Comparison of ENCODE assay signal across 19 cellular contexts in genomic region chr17:17480593-17481148, GRCh38. TPM values are rescaled to one million over a fixed set of nuclear protein-coding genes. Genes with fewer than 3 reads are reported as not detected.
DNase-seq lines count a peak whose midpoint lies in the region; ATAC-seq and TF ChIP-seq lines count a peak whose summit lies in the region.
"Had no signal": no experiment of that assay in that cellular context is flagged by ENCODE, and none has a peak within 500 bp of the region (broad histone marks: within the 10 kb centered on the region; RNA-seq: fewer than 3 reads in every experiment).

No MANE protein-coding gene starts in this region.

- intact Hi-C loops in left cardiac atrium (cut with DNase I), result loop anchor here in 1 of 2 donors (5.0 kb wide), 1 partner anchor 87 kb away; no protein-coding TSS in a partner anchor

- H3K4me1 ChIP-seq in right atrium auricular region, result peaks cover 0 to 65% of the 10 kb centered on the region in 2 donors

- H3K27ac Mint-ChIP-seq in T-helper 17 cell, result peak overlapping the region; percentile 93
- H3K27ac Mint-ChIP-seq in effector memory CD8-positive, alpha-beta T cell, result peak overlapping the region; percentile 14 to 21

- H3K4me3 ChIP-seq in right atrium auricular region, result no peak overlapping the region
- H3K4me3 ChIP-seq: ascending aorta, GM23248, ovary had no signal

- no peak for TF ChIP-seq CTCF in right atrium auricular region (IDR thresholded peaks at IDR 0.05)

- no peaks in the 10 kb centered on the region for H3K36me3 ChIP-seq in right atrium auricular region
- H3K36me3 ChIP-seq: ovary had no signal

- no peaks in the 10 kb centered on the region for H3K27me3 ChIP-seq in right atrium auricular region
- H3K27me3 ChIP-seq: ascending aorta, ovary had no signal

- peak overlapping the region; percentile 84 to 94 for H3K27ac ChIP-seq in right atrium auricular region
- H3K27ac ChIP-seq in temporal lobe (ENCODE audit: low read depth, low read length), result peak overlapping the region; percentile 50
- H3K27ac ChIP-seq: ascending aorta, GM23248, ovary had no signal

- H3K9me3 ChIP-seq in right atrium auricular region (no peaks in the 10 kb centered on the region), T-helper 17 cell (ENCODE audit: control insufficient read depth, low read length, poor library complexity, severe bottlenecking) (no peaks in the 10 kb centered on the region)
- H3K9me3 ChIP-seq: ascending aorta, ovary had no signal

- H3K27me3 Mint-ChIP-seq in T-helper 17 cell, result peaks cover under 1% of the 10 kb centered on the region
- no peaks in the 10 kb centered on the region for H3K27me3 Mint-ChIP-seq in effector memory CD8-positive, alpha-beta T cell

- H3K36me3 Mint-ChIP-seq in T-helper 17 cell (ENCODE audit: low read depth), result no peaks in the 10 kb centered on the region
- H3K36me3 Mint-ChIP-seq in effector memory CD8-positive, alpha-beta T cell (ENCODE audit: insufficient read depth), result peaks cover 41% of the 10 kb centered on the region

- no peak overlapping the region for H3K4me3 Mint-ChIP-seq in T-helper 17 cell
- no peak overlapping the region for H3K4me3 Mint-ChIP-seq in effector memory CD8-positive, alpha-beta T cell

- H3K4me1 Mint-ChIP-seq in T-helper 17 cell, result peaks cover 35% of the 10 kb centered on the region
- peaks cover 35 to 46% of the 10 kb centered on the region in 2 donors for H3K4me1 Mint-ChIP-seq in effector memory CD8-positive, alpha-beta T cell (ENCODE audit: low read depth in 2 of 2)

- no peak for DNase-seq in right atrium auricular region (ENCODE audit: low spot score)
- no peak for DNase-seq in left cardiac atrium
- DNase-seq in T-helper 17 cell, result no peak
- no peak for DNase-seq in effector memory CD8-positive, alpha-beta T cell
- DNase-seq: activated T-cell treated with anti-CD3 and anti-CD28 coated beads for 4 hours; DMS 273 treated with DMSO at 0.1 percent for 48 hours; GM23248; hippocampal formation; NCI-H146; NCI-H2227 treated with DMSO at 0.1 percent for 48 hours; NK-92 treated with Interleukin-12 subunit alpha and Interleukin-12 subunit beta, amount 100 ng/mL, for 24 hours; ovary; T-helper 1 cell had no signal

- no peak for ATAC-seq in left cardiac atrium
- no peak for ATAC-seq in T-helper 17 cell
- ATAC-seq in effector memory CD8-positive, alpha-beta T cell (replicated peaks), result no peak
- no peak for ATAC-seq in GM19397 (IDR thresholded peaks at IDR 0.05; ENCODE audit: unreplicated experiment)
- ATAC-seq in HG02884 (IDR thresholded peaks at IDR 0.05; ENCODE audit: unreplicated experiment), result no peak
- no peak for ATAC-seq in GM21526 (IDR thresholded peaks at IDR 0.05; ENCODE audit: low FRiP score, unreplicated experiment)

- no peaks in the 10 kb centered on the region for H3K9me3 Mint-ChIP-seq in effector memory CD8-positive, alpha-beta T cell

RNA-seq across cellular contexts. Expression of gene MED9, which starts 3.9 kb away (rescaled TPM):
- 10 to 100 TPM; 36.7 to 41.0 TPM for total RNA-seq in right atrium auricular region
- 10 to 100 TPM; 26.8 to 35.1 TPM for total RNA-seq in left cardiac atrium
- total RNA-seq in T-helper 17 cell, result 10 to 100 TPM; 16.5 to 24.7 TPM
- total RNA-seq in temporal lobe, result 10.8 TPM

RNA-seq across cellular contexts. Expression of gene RASD1, which starts 15.5 kb away (rescaled TPM):
- 100 to 1,000 TPM in 1 of 2 donors, 10 to 100 TPM in 1; 37.9 to 131 TPM for total RNA-seq in right atrium auricular region
- 10 to 100 TPM; 35.3 to 55.1 TPM for total RNA-seq in left cardiac atrium
- total RNA-seq in T-helper 17 cell, result 1 to 10 TPM in 1 of 2 donors, under 1 TPM in 1; 0.97 to 1.4 TPM
- total RNA-seq in temporal lobe, result 7.4 TPM
- total RNA-seq: LHCN-M2 had no signal
